9 cellular contexts compared by ENCODE assay signal in genomic region chr5:73901455-73901854, GRCh38.
A peak's percentile ranks its signal among the peaks of the same experiment; 100 is the strongest.
DNase-seq lines count a peak whose midpoint lies in the region; ATAC-seq and TF ChIP-seq lines count a peak whose summit lies in the region.
"Had no signal": no experiment of that assay in that cellular context is flagged by ENCODE, and none has a peak within 500 bp of the region (broad histone marks: within the 10 kb centered on the region; RNA-seq: fewer than 3 reads in every experiment).

No MANE protein-coding gene starts in this region.

- H3F3A ChIP-seq in neural cell (ENCODE audit: insufficient read depth, low read length, poor library complexity, severe bottlenecking) = no peaks in the 10 kb centered on the region

- H3K9me2 ChIP-seq in neural cell (ENCODE audit: insufficient read depth, low read length) = no peaks in the 10 kb centered on the region

- peaks cover 0 to 7% of the 10 kb centered on the region in 2 donors for H3K4me1 ChIP-seq in breast epithelium

- no peaks in the 10 kb centered on the region for H4K20me1 ChIP-seq in neural cell (ENCODE audit: insufficient read depth)

- no peak overlapping the region for H3K27ac Mint-ChIP-seq in T-helper 17 cell
- H3K27ac Mint-ChIP-seq in activated naive CD4-positive, alpha-beta T cell treated with anti-CD3 and anti-CD28 coated beads, Interleukin-2, amount 50 U/mL, for 72 hours = no peak overlapping the region

- H3K36me3 ChIP-seq in breast epithelium (no peaks in the 10 kb centered on the region), neural cell (ENCODE audit: insufficient read depth, low read length) (no peaks in the 10 kb centered on the region)

- no peak for TF ChIP-seq CTCF in breast epithelium (IDR thresholded peaks at IDR 0.05)
- peak; percentile 54 for TF ChIP-seq CTCF in neural cell (IDR thresholded peaks at IDR 0.05; ENCODE audit: poor library complexity, severe bottlenecking)

- no peak for TF ChIP-seq POLR2A in breast epithelium (IDR thresholded peaks at IDR 0.05)

- H3K4me3 Mint-ChIP-seq in T-helper 17 cell = no peak overlapping the region

- no peaks in the 10 kb centered on the region for H3K4me1 Mint-ChIP-seq in T-helper 17 cell

- TF ChIP-seq RAD21 in neural cell (conservative IDR thresholded peaks at IDR 0.05) = peak; percentile 63

- no peaks in the 10 kb centered on the region for H3K9me3 ChIP-seq in breast epithelium
- H3K9me3 ChIP-seq in neural cell (ENCODE audit: low read length) = no peaks in the 10 kb centered on the region
- no peaks in the 10 kb centered on the region for H3K9me3 ChIP-seq in T-helper 17 cell (ENCODE audit: control insufficient read depth, low read length, poor library complexity, severe bottlenecking)

- no peaks in the 10 kb centered on the region for H3K79me2 ChIP-seq in neural cell (replicated peaks; ENCODE audit: insufficient read depth, low read length)

- no peak overlapping the region for H3K4me3 ChIP-seq in breast epithelium
- no peak overlapping the region for H3K4me3 ChIP-seq in neural cell (ENCODE audit: low read length)

- peaks cover 49% of the 10 kb centered on the region for H3K27me3 Mint-ChIP-seq in T-helper 17 cell

- no peaks in the 10 kb centered on the region for H3K9me3 Mint-ChIP-seq in activated naive CD4-positive, alpha-beta T cell treated with anti-CD3 and anti-CD28 coated beads, Interleukin-2, amount 50 U/mL, for 72 hours

- no peak for ATAC-seq in GM18511 (IDR thresholded peaks at IDR 0.05; ENCODE audit: unreplicated experiment)
- ATAC-seq in T-helper 17 cell = no peak
- ATAC-seq in activated naive CD4-positive, alpha-beta T cell treated with anti-CD3 and anti-CD28 coated beads, Interleukin-2, amount 50 U/mL, for 72 hours = no peak

- no peak overlapping the region for H2AFZ ChIP-seq in neural cell (ENCODE audit: low read depth, low read length)

- H3K27me3 ChIP-seq in breast epithelium (no peaks in the 10 kb centered on the region), neural cell (ENCODE audit: insufficient read depth, low read depth, low read length) (no peaks in the 10 kb centered on the region)

- no peak for TF ChIP-seq EP300 in neural cell (conservative IDR thresholded peaks at IDR 0.05; ENCODE audit: poor library complexity, severe bottlenecking)

- H3K4me2 ChIP-seq in neural cell (ENCODE audit: low read length) = no peak overlapping the region

- H3K9ac ChIP-seq in neural cell (ENCODE audit: low read length) = no peak overlapping the region

- intact Hi-C loops in breast epithelium (cut with DNase I; ENCODE audit: low total_unique reads) = no loop called here

- H3K27ac ChIP-seq in breast epithelium = peak overlapping the region; percentile 79 to 87
- H3K27ac ChIP-seq in neural cell (ENCODE audit: low read length) = no peak overlapping the region

- peak; percentile 25 for DNase-seq in DMS 273 treated with DMSO at 0.1 percent for 48 hours (lab: John Stamatoyannopoulos, UW)
- DNase-seq in M059J (ENCODE audit: low read depth) = peak; percentile 38
- peak in 1 of 2 donors; percentile 47 for DNase-seq in breast epithelium (ENCODE audit: low spot score in 2 of 2)
- DNase-seq in T-helper 17 cell = no peak
- DNase-seq in activated naive CD4-positive, alpha-beta T cell treated with anti-CD3 and anti-CD28 coated beads, Interleukin-2, amount 50 U/mL, for 72 hours (ENCODE audit: low spot score in 2 of 2) = no peak
- no peak for DNase-seq in KG1 (lab: John Stamatoyannopoulos, UW)
- DNase-seq: NCI-H1048 had no signal

- peaks cover 3% of the 10 kb centered on the region for H3K36me3 Mint-ChIP-seq in T-helper 17 cell (ENCODE audit: low read depth)
- H3K36me3 Mint-ChIP-seq in activated naive CD4-positive, alpha-beta T cell treated with anti-CD3 and anti-CD28 coated beads, Interleukin-2, amount 50 U/mL, for 72 hours = no peaks in the 10 kb centered on the region

TF ChIP-seq in neural cell, 6 proteins besides CTCF, POLR2A, EP300 and RAD21:
- TF ChIP-seq TAF1 (IDR thresholded peaks at IDR 0.05; ENCODE audit: low read depth) = no peak
- TF ChIP-seq SMC3 (conservative IDR thresholded peaks at IDR 0.05; ENCODE audit: poor library complexity) = peak; percentile 69
TF ChIP-seq in neural cell: peak in this region for 1.

Comparison
In these comparisons a context has a peak if more than half of its experiments do, and no peak if none do; other contexts are left out.
1. DNase-seq: peak in DMS 273 treated with DMSO at 0.1 percent for 48 hours (single experiment) and M059J (single experiment); none in T-helper 17 cell (0 of 3), activated naive CD4-positive, alpha-beta T cell treated with anti-CD3 and anti-CD28 coated beads, Interleukin-2, amount 50 U/mL, for 72 hours (0 of 2) and KG1 (single experiment).